2 cellular contexts compared by ENCODE assay signal in the genomic region with DNA sequence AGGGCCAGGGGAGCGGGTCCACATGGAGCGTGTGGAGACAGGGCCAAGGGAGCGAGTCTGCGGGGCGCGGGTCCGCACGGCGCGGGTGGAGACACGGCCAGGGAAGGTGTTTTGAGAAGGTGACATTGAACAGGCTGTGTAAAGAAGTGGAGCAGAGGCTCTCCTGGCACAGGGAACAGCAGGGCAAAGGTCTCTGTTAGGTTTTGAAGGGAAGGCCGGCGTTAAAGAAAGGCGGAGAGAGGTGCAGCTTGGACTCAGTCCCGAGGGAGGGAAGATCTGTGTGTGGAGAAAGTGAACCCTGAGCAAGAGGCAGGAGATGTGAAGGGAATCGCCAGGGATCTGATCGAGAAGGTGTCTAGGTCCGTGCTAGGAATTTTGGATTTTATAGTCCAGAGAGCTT.
TF ChIP-seq lines count a peak whose summit lies in the region.

No MANE protein-coding gene starts in this region.

TF ChIP-seq in GM23338, 12 proteins besides CTCF, POLR2A, EP300 and RAD21:
- TF ChIP-seq, protein P1, sequence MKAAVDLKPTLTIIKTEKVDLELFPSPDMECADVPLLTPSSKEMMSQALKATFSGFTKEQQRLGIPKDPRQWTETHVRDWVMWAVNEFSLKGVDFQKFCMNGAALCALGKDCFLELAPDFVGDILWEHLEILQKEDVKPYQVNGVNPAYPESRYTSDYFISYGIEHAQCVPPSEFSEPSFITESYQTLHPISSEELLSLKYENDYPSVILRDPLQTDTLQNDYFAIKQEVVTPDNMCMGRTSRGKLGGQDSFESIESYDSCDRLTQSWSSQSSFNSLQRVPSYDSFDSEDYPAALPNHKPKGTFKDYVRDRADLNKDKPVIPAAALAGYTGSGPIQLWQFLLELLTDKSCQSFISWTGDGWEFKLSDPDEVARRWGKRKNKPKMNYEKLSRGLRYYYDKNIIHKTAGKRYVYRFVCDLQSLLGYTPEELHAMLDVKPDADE (IDR thresholded peaks at IDR 0.05) = no peak
- TF ChIP-seq EZH2 (IDR thresholded peaks at IDR 0.05; ENCODE audit: low read depth, unreplicated experiment) = no peak
- TF ChIP-seq STAT1 (IDR thresholded peaks at IDR 0.05; ENCODE audit: unreplicated experiment) = no peak
- no peak for TF ChIP-seq POLR2AphosphoS5 (IDR thresholded peaks at IDR 0.05; ENCODE audit: low read depth)
- no peak for TF ChIP-seq EZH2phosphoT487 (IDR thresholded peaks at IDR 0.05; ENCODE audit: unreplicated experiment)
- TF ChIP-seq, protein P2, sequence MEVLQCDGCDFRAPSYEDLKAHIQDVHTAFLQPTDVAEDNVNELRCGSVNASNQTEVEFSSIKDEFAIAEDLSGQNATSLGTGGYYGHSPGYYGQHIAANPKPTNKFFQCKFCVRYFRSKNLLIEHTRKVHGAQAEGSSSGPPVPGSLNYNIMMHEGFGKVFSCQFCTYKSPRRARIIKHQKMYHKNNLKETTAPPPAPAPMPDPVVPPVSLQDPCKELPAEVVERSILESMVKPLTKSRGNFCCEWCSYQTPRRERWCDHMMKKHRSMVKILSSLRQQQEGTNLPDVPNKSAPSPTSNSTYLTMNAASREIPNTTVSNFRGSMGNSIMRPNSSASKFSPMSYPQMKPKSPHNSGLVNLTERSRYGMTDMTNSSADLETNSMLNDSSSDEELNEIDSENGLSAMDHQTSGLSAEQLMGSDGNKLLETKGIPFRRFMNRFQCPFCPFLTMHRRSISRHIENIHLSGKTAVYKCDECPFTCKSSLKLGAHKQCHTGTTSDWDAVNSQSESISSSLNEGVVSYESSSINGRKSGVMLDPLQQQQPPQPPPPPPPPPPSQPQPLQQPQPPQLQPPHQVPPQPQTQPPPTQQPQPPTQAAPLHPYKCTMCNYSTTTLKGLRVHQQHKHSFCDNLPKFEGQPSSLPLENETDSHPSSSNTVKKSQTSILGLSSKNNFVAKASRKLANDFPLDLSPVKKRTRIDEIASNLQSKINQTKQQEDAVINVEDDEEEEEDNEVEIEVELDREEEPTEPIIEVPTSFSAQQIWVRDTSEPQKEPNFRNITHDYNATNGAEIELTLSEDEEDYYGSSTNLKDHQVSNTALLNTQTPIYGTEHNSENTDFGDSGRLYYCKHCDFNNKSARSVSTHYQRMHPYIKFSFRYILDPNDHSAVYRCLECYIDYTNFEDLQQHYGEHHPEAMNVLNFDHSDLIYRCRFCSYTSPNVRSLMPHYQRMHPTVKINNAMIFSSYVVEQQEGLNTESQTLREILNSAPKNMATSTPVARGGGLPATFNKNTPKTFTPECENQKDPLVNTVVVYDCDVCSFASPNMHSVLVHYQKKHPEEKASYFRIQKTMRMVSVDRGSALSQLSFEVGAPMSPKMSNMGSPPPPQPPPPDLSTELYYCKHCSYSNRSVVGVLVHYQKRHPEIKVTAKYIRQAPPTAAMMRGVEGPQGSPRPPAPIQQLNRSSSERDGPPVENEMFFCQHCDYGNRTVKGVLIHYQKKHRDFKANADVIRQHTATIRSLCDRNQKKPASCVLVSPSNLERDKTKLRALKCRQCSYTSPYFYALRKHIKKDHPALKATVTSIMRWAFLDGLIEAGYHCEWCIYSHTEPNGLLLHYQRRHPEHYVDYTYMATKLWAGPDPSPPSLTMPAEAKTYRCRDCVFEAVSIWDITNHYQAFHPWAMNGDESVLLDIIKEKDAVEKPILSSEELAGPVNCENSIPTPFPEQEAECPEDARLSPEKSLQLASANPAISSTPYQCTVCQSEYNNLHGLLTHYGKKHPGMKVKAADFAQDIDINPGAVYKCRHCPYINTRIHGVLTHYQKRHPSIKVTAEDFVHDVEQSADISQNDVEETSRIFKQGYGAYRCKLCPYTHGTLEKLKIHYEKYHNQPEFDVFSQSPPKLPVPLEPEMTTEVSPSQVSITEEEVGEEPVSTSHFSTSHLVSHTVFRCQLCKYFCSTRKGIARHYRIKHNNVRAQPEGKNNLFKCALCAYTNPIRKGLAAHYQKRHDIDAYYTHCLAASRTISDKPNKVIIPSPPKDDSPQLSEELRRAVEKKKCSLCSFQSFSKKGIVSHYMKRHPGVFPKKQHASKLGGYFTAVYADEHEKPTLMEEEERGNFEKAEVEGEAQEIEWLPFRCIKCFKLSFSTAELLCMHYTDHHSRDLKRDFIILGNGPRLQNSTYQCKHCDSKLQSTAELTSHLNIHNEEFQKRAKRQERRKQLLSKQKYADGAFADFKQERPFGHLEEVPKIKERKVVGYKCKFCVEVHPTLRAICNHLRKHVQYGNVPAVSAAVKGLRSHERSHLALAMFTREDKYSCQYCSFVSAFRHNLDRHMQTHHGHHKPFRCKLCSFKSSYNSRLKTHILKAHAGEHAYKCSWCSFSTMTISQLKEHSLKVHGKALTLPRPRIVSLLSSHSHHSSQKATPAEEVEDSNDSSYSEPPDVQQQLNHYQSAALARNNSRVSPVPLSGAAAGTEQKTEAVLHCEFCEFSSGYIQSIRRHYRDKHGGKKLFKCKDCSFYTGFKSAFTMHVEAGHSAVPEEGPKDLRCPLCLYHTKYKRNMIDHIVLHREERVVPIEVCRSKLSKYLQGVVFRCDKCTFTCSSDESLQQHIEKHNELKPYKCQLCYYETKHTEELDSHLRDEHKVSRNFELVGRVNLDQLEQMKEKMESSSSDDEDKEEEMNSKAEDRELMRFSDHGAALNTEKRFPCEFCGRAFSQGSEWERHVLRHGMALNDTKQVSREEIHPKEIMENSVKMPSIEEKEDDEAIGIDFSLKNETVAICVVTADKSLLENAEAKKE (CRISPR knock-in tag; IDR thresholded peaks at IDR 0.05) = no peak
- TF ChIP-seq JUNB (IDR thresholded peaks at IDR 0.05; ENCODE audit: unreplicated experiment) = no peak
- no peak for TF ChIP-seq ZNF114 (CRISPR knock-in tag; IDR thresholded peaks at IDR 0.05)
- TF ChIP-seq, protein P3, sequence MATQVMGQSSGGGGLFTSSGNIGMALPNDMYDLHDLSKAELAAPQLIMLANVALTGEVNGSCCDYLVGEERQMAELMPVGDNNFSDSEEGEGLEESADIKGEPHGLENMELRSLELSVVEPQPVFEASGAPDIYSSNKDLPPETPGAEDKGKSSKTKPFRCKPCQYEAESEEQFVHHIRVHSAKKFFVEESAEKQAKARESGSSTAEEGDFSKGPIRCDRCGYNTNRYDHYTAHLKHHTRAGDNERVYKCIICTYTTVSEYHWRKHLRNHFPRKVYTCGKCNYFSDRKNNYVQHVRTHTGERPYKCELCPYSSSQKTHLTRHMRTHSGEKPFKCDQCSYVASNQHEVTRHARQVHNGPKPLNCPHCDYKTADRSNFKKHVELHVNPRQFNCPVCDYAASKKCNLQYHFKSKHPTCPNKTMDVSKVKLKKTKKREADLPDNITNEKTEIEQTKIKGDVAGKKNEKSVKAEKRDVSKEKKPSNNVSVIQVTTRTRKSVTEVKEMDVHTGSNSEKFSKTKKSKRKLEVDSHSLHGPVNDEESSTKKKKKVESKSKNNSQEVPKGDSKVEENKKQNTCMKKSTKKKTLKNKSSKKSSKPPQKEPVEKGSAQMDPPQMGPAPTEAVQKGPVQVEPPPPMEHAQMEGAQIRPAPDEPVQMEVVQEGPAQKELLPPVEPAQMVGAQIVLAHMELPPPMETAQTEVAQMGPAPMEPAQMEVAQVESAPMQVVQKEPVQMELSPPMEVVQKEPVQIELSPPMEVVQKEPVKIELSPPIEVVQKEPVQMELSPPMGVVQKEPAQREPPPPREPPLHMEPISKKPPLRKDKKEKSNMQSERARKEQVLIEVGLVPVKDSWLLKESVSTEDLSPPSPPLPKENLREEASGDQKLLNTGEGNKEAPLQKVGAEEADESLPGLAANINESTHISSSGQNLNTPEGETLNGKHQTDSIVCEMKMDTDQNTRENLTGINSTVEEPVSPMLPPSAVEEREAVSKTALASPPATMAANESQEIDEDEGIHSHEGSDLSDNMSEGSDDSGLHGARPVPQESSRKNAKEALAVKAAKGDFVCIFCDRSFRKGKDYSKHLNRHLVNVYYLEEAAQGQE (IDR thresholded peaks at IDR 0.05; ENCODE audit: unreplicated experiment) = no peak
- no peak for TF ChIP-seq ZNF331 (CRISPR knock-in tag; IDR thresholded peaks at IDR 0.05; ENCODE audit: low read depth)

TF ChIP-seq in H1, 55 proteins besides CTCF, POLR2A, EP300 and RAD21:
- TF ChIP-seq KDM4A (IDR thresholded peaks at IDR 0.05; ENCODE audit: low read depth, low read length, severe bottlenecking) (no peak), CHD2 (IDR thresholded peaks at IDR 0.05; ENCODE audit: low read length) (no peak), PHF8 (conservative IDR thresholded peaks at IDR 0.05; ENCODE audit: low read depth, low read length) (no peak), KDM5A (IDR thresholded peaks at IDR 0.05; ENCODE audit: low read length) (no peak), GTF2F1 (IDR thresholded peaks at IDR 0.05; ENCODE audit: borderline replicate concordance, low read depth, low read length) (no peak), MAFK (IDR thresholded peaks at IDR 0.05; ENCODE audit: low read depth, low read length) (no peak), RXRA (IDR thresholded peaks at IDR 0.05; ENCODE audit: insufficient read depth, low read depth, low read length) (no peak), FOSL1 (IDR thresholded peaks at IDR 0.05; ENCODE audit: insufficient read depth, low read depth, low read length) (no peak)
